In genomic region chr1:199774433-199775089, GRCh38 we compare ENCODE assay signal across 13 cellular contexts.
DNase-seq lines count a peak whose midpoint lies in the region; ATAC-seq and TF ChIP-seq lines count a peak whose summit lies in the region.
"Had no signal": no experiment of that assay in that cellular context is flagged by ENCODE, and none has a peak within 500 bp of the region (broad histone marks: within the 10 kb centered on the region; RNA-seq: fewer than 3 reads in every experiment).

No MANE protein-coding gene starts in this region.

- dilution Hi-C loops in mammary epithelial cell (cut with HindIII; ENCODE audit: low sequenced_read_pairs): no loop called here

- H3K27ac ChIP-seq in GM23248 (no peak overlapping the region), mammary epithelial cell (ENCODE audit: insufficient read depth, low read depth, low read length) (no peak overlapping the region), suprapubic skin (no peak overlapping the region)
- H3K27ac ChIP-seq: coronary artery had no signal

- no peak for TF ChIP-seq POLR2A in suprapubic skin (IDR thresholded peaks at IDR 0.05)

- H3K36me3 ChIP-seq in GM23248 (ENCODE audit: low read depth) (no peaks in the 10 kb centered on the region), mammary epithelial cell (ENCODE audit: insufficient read depth, low read length) (no peaks in the 10 kb centered on the region), mucosa of descending colon (ENCODE audit: low read depth) (no peaks in the 10 kb centered on the region), suprapubic skin (no peaks in the 10 kb centered on the region)

- H3K9ac ChIP-seq in GM23248 (no peak overlapping the region), mammary epithelial cell (ENCODE audit: insufficient read depth, low read length) (no peak overlapping the region)
- H3K9ac ChIP-seq: SK-N-SH had no signal

- H3F3A ChIP-seq in GM23248 (ENCODE audit: insufficient read depth): no peaks in the 10 kb centered on the region

- CTCF ChIA-PET in mammary epithelial cell (lab: Charles Lee; ENCODE audit: low non-redundant PET): no interaction called here

- no peaks in the 10 kb centered on the region for H4K20me1 ChIP-seq in GM23248 (ENCODE audit: insufficient read depth)
- H4K20me1 ChIP-seq in mammary epithelial cell (ENCODE audit: insufficient read depth, low read length): no peaks in the 10 kb centered on the region

- H3K4me2 ChIP-seq in GM23248 (ENCODE audit: unreplicated experiment) (no peak overlapping the region), mammary epithelial cell (ENCODE audit: insufficient read depth, low read depth, low read length) (no peak overlapping the region)
- H3K4me2 ChIP-seq: SK-N-SH, smooth muscle cell had no signal

- H2AFZ ChIP-seq in GM23248 (no peak overlapping the region), mammary epithelial cell (ENCODE audit: low read depth, low read length) (no peak overlapping the region)

- no peaks in the 10 kb centered on the region for H3K27me3 ChIP-seq in GM23248 (replicated peaks; ENCODE audit: insufficient read depth)
- H3K27me3 ChIP-seq in mammary epithelial cell (ENCODE audit: insufficient read depth, low read length): no peaks in the 10 kb centered on the region
- no peaks in the 10 kb centered on the region for H3K27me3 ChIP-seq in suprapubic skin

- no peaks in the 10 kb centered on the region for H3K79me2 ChIP-seq in GM23248 (ENCODE audit: insufficient read depth)
- H3K79me2 ChIP-seq in mammary epithelial cell (ENCODE audit: insufficient read depth, low read length): no peaks in the 10 kb centered on the region

- BruUV-seq in mammary epithelial cell (replicated peaks; lab: Mats Ljungman, UMichigan): no TSS peak

- H3K4me1 ChIP-seq in GM23248 (ENCODE audit: insufficient read depth): no peaks in the 10 kb centered on the region
- peaks cover 12% of the 10 kb centered on the region for H3K4me1 ChIP-seq in mammary epithelial cell (ENCODE audit: insufficient read depth, low read length)
- H3K4me1 ChIP-seq in mucosa of descending colon (ENCODE audit: low read depth): no peaks in the 10 kb centered on the region
- no peaks in the 10 kb centered on the region for H3K4me1 ChIP-seq in suprapubic skin

- peak; percentile 89 for ATAC-seq in mucosa of descending colon
- ATAC-seq in HG02870 (IDR thresholded peaks at IDR 0.05; ENCODE audit: unreplicated experiment): no peak

- H3K9me3 ChIP-seq in GM23248 (ENCODE audit: low read depth) (no peaks in the 10 kb centered on the region), mammary epithelial cell (replicated peaks; ENCODE audit: insufficient read depth, low read length) (no peaks in the 10 kb centered on the region), mucosa of descending colon (no peaks in the 10 kb centered on the region), suprapubic skin (no peaks in the 10 kb centered on the region)
- H3K9me3 ChIP-seq: SK-N-SH had no signal

- H3K9me2 ChIP-seq in GM23248 (ENCODE audit: insufficient read depth): no peaks in the 10 kb centered on the region
- H3K9me2 ChIP-seq: SK-N-SH had no signal

- in situ Hi-C loops in GM23248 (cut with MboI): no loop called here
- in situ Hi-C loops in mammary epithelial cell (cut with MboI; ENCODE audit: low sequenced_read_pairs in 2 of 2): no loop called here

- WGBS in GM23248 (ENCODE audit: low coverage in 1 of 2, low lambda C conversion rate in 2 of 2, missing lambda C conversion rate in 2 of 2), 2 experiments: 14 to 16% methylated on average over 1 of the region's 1 CpG
- WGBS in mammary epithelial cell (ENCODE audit: low coverage, missing lambda C conversion rate): 6% methylated on average over 1 of the region's 1 CpG
- WGBS in suprapubic skin: 35% methylated on average over 1 of the region's 1 CpG

- H3K4me3 ChIP-seq in GM23248 (no peak overlapping the region), mammary epithelial cell (replicated peaks in 1 of 3; ENCODE audit: insufficient read depth in 1 of 3, low read depth in 2 of 3, low read length in 3 of 3) (no peak overlapping the region), mucosa of descending colon (no peak overlapping the region), suprapubic skin (no peak overlapping the region)
- H3K4me3 ChIP-seq: coronary artery, smooth muscle cell had no signal

- TF ChIP-seq CTCF in mammary epithelial cell (conservative IDR thresholded peaks at IDR 0.05 in 1 of 2, IDR thresholded peaks at IDR 0.05 in 1 of 2; ENCODE audit: extremely low read depth in 1 of 2, insufficient read depth in 1 of 2, low read depth in 1 of 2, low read length in 2 of 2) (no peak), mucosa of descending colon (IDR thresholded peaks at IDR 0.05) (no peak), suprapubic skin (IDR thresholded peaks at IDR 0.05) (no peak)

- no peak for TF ChIP-seq EP300 in suprapubic skin (IDR thresholded peaks at IDR 0.05)

- peak; percentile 12 for DNase-seq in GM23248
- peak; percentile 5 for DNase-seq in NCI-H1105 (lab: John Stamatoyannopoulos, UW)
- peak; percentile 85 for DNase-seq in mammary epithelial cell
- DNase-seq in mucosa of descending colon: peak in 1 of 3 donors; percentile 70
- no peak for DNase-seq in SKM-1 (lab: John Stamatoyannopoulos, UW; ENCODE audit: unreplicated experiment)
- no peak for DNase-seq in pons (ENCODE audit: low spot score)
- DNase-seq in suprapubic skin (ENCODE audit: low spot score in 2 of 2): no peak
- DNase-seq: CD4-positive, alpha-beta memory T cell; NCI-H526 treated with DMSO at 0.1 percent for 48 hours; SK-N-SH had no signal

- intact Hi-C loops in mammary epithelial cell (cut with micrococcal nuclease): no loop called here
- intact Hi-C loops in mucosa of descending colon (cut with DNase I, micrococcal nuclease): no loop called here

Comparison
In these comparisons a context has a peak if more than half of its experiments do, and no peak if none do; other contexts are left out.
1. DNase-seq: peak in GM23248 (single experiment), NCI-H1105 (single experiment) and mammary epithelial cell (single experiment); none in SKM-1 (single experiment), pons (single experiment) and suprapubic skin (0 of 2).